In the genomic region with DNA sequence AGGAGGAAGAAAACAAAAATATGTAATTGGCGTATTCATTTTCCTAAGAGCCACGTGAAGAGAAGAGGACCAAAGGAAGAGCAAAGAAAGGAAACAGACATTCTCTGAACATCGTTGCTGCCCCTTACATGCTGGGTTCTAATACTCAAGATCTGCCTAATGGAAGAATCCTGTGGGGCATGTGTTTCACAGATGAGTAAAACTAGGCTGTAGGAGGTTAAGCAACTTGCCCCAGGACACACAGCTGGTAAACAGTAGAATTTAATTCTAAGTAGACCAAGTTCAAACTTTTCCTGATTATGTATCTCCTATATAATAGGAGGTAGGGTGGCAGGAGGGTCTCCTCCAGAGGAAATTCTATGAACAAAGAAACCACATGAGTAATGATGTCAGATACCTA, we compare ENCODE assay signal across 28 cellular contexts.
"Had no signal": no experiment of that assay in that cellular context is flagged by ENCODE, and none has a peak within 500 bp of the region (broad histone marks: within the 10 kb centered on the region; RNA-seq: fewer than 3 reads in every experiment).

No MANE protein-coding gene starts in this region.

- H3K4me3 ChIP-seq: adrenal gland, MG63, SJSA1 had no signal

- H3K9me3 ChIP-seq: adrenal gland, SJSA1 had no signal

- H3K27me3 ChIP-seq: adrenal gland, MG63 had no signal

- H3K4me1 ChIP-seq: adrenal gland, SJSA1 had no signal

- H3K36me3 ChIP-seq: adrenal gland, MG63, SJSA1 had no signal

- DNase-seq: activated B cell treated with CpG ODN at 0.5 μM for 24 hours; activated CD4-positive, alpha-beta memory T cell treated with anti-CD3 and anti-CD28 coated beads for 36 hours; activated CD4-positive, alpha-beta T cell treated with anti-CD3 and anti-CD28 coated beads for 1 hour; activated CD4-positive, alpha-beta T cell treated with anti-CD3 and anti-CD28 coated beads, Interleukin-2, amount 10 ng/mL, durations not matched to agents 24 days and 14 days; activated CD8-positive, alpha-beta memory T cell treated with anti-CD3 and anti-CD28 coated beads for 24 hours; activated gamma-delta T cell treated with Interleukin-2 at 50 U/mL for 16 hours; activated naive CD4-positive, alpha-beta T cell treated with anti-CD3 and anti-CD28 coated beads, Interleukin-2, amount 10 ng/mL, durations not matched to agents 7 days and 5 days; activated naive CD8-positive, alpha-beta T cell treated with anti-CD3 and anti-CD28 coated beads for 36 hours; activated T-cell treated with anti-CD3 and anti-CD28 coated beads, Interleukin-2, amount 50 U/mL, for 48 hours; adrenal gland; anterior cingulate cortex; cerebellar nuclear complex; KG1; MG63; MV-4-11; NCI-H1092 treated with DMSO at 0.1 percent for 48 hours; NCI-H1417 treated with DMSO at 0.1 percent for 48 hours; NCI-H1694; NCI-H2029; NCI-H345; NCI-H510A; NCI-H526 treated with DMSO at 0.1 percent for 48 hours; NCI-H82; Right ventricle myocardium superior; T-helper 17 cell; T1000 had no signal

- H3K27ac ChIP-seq: adrenal gland, RWPE1, SJSA1 had no signal
